ENCODE assay signal across 29 cellular contexts in genomic region chr9:18461496-18461895, GRCh38. TPM values are rescaled to one million over a fixed set of nuclear protein-coding genes. Genes with fewer than 3 reads are reported as not detected.
DNase-seq lines count a peak whose midpoint lies in the region; ATAC-seq, FAIRE-seq and TF ChIP-seq lines count a peak whose summit lies in the region.
"Had no signal": no experiment of that assay in that cellular context is flagged by ENCODE, and none has a peak within 500 bp of the region (broad histone marks: within the 10 kb centered on the region; RNA-seq: fewer than 3 reads in every experiment).

No MANE protein-coding gene starts in this region.

- H4K20me1 ChIP-seq in mammary epithelial cell (ENCODE audit: insufficient read depth, low read length), result no peaks in the 10 kb centered on the region
- H4K20me1 ChIP-seq: BLaER1 had no signal

- peaks cover 5% of the 10 kb centered on the region for H3K27me3 Mint-ChIP-seq in nephron progenitor cell (ENCODE audit: low read depth, poor library complexity)
- H3K27me3 Mint-ChIP-seq: CD4-positive, CD25-positive, alpha-beta regulatory T cell; CD8-positive, alpha-beta memory T cell had no signal

- no peaks in the 10 kb centered on the region for H3K9me3 Mint-ChIP-seq in nephron progenitor cell

- H3K4me3 Mint-ChIP-seq in nephron progenitor cell, result no peak overlapping the region
- H3K4me3 Mint-ChIP-seq: CD14-positive monocyte; CD4-positive, alpha-beta memory T cell; CD4-positive, CD25-positive, alpha-beta regulatory T cell; CD8-positive, alpha-beta memory T cell had no signal

- H3K79me2 ChIP-seq in mammary epithelial cell (ENCODE audit: insufficient read depth, low read length), result no peaks in the 10 kb centered on the region

- no TSS peak for BruUV-seq in mammary epithelial cell (replicated peaks; lab: Mats Ljungman, UMichigan)

- H3K4me3 ChIP-seq in mammary epithelial cell (replicated peaks in 1 of 3; ENCODE audit: insufficient read depth in 1 of 3, low read depth in 2 of 3, low read length in 3 of 3) (peak overlapping the region in 2 of 3 experiments; percentile 2 to 7), breast epithelium (no peak overlapping the region), bronchial epithelial cell (ENCODE audit: low read depth, low read length) (no peak overlapping the region)
- H3K4me3 ChIP-seq: A549, BLaER1, GM12878 had no signal

- H3K4me2 ChIP-seq in mammary epithelial cell (ENCODE audit: insufficient read depth, low read depth, low read length), result peak overlapping the region; percentile 77
- H3K4me2 ChIP-seq: A549, BLaER1 had no signal

- in situ Hi-C loops in mammary epithelial cell (cut with MboI; ENCODE audit: low sequenced_read_pairs in 2 of 2), result no loop called here

- peak overlapping the region; percentile 19 for H3K9ac ChIP-seq in mammary epithelial cell (ENCODE audit: insufficient read depth, low read length)
- H3K9ac ChIP-seq: BLaER1 had no signal

- CTCF ChIA-PET in mammary epithelial cell (lab: Charles Lee; ENCODE audit: low non-redundant PET), result no interaction called here

- H3K27me3 ChIP-seq in mammary epithelial cell (ENCODE audit: insufficient read depth, low read length), result no peaks in the 10 kb centered on the region
- H3K27me3 ChIP-seq in breast epithelium, result no peaks in the 10 kb centered on the region
- H3K27me3 ChIP-seq in bronchial epithelial cell (ENCODE audit: control insufficient read depth, insufficient read depth, low read length), result no peaks in the 10 kb centered on the region
- H3K27me3 ChIP-seq: BE2C, BLaER1 had no signal

- ATAC-seq in GM21576 (IDR thresholded peaks at IDR 0.05; ENCODE audit: unreplicated experiment), result no peak
- ATAC-seq: A549, GM12878 had no signal

- H3K36me3 Mint-ChIP-seq in nephron progenitor cell (ENCODE audit: low read depth), result no peaks in the 10 kb centered on the region
- H3K36me3 Mint-ChIP-seq: CD14-positive monocyte; CD4-positive, alpha-beta memory T cell; CD4-positive, CD25-positive, alpha-beta regulatory T cell; CD8-positive, alpha-beta memory T cell had no signal

- dilution Hi-C loops in mammary epithelial cell (cut with HindIII; ENCODE audit: low sequenced_read_pairs), result no loop called here

- TF ChIP-seq CTCF in mammary epithelial cell (conservative IDR thresholded peaks at IDR 0.05 in 1 of 2, IDR thresholded peaks at IDR 0.05 in 1 of 2; ENCODE audit: extremely low read depth in 1 of 2, insufficient read depth in 1 of 2, low read depth in 1 of 2, low read length in 2 of 2) (no peak), breast epithelium (IDR thresholded peaks at IDR 0.05) (no peak), bronchial epithelial cell (IDR thresholded peaks at IDR 0.05; ENCODE audit: insufficient read depth, low read length, severe bottlenecking) (no peak), nephron progenitor cell (IDR thresholded peaks at IDR 0.05) (no peak), GM20000 (IDR thresholded peaks at IDR 0.05; ENCODE audit: extremely low read depth, missing control alignments) (no peak)

- peak overlapping the region; percentile 89 for H2AFZ ChIP-seq in mammary epithelial cell (ENCODE audit: low read depth, low read length)

- WGBS in mammary epithelial cell (ENCODE audit: low coverage, missing lambda C conversion rate), result 12% methylated on average over 4 of the region's 4 CpGs

- TF ChIP-seq POLR2A in breast epithelium (IDR thresholded peaks at IDR 0.05), result no peak

- peak overlapping the region; percentile 74 for H3K27ac Mint-ChIP-seq in nephron progenitor cell
- H3K27ac Mint-ChIP-seq: CD14-positive monocyte; CD4-positive, alpha-beta memory T cell; CD4-positive, CD25-positive, alpha-beta regulatory T cell; CD8-positive, alpha-beta memory T cell had no signal

- FAIRE-seq in bronchial epithelial cell (lab: Jason Lieb, UNC), result no peak
- FAIRE-seq: A549, GM12878, GM12892, GM18507 had no signal

- no peaks in the 10 kb centered on the region for H3K36me3 ChIP-seq in mammary epithelial cell (ENCODE audit: insufficient read depth, low read length)
- no peaks in the 10 kb centered on the region for H3K36me3 ChIP-seq in breast epithelium
- H3K36me3 ChIP-seq in bronchial epithelial cell (ENCODE audit: control insufficient read depth, insufficient read depth, low read length), result no peaks in the 10 kb centered on the region
- H3K36me3 ChIP-seq: BE2C, BLaER1 had no signal

- H3K27ac ChIP-seq in mammary epithelial cell (ENCODE audit: insufficient read depth, low read depth, low read length) (peak overlapping the region; percentile 73), breast epithelium (no peak overlapping the region), epithelial cell of prostate (peak overlapping the region; percentile 45)
- H3K27ac ChIP-seq: 22Rv1, A549, BLaER1 had no signal

- H3K4me1 ChIP-seq in mammary epithelial cell (ENCODE audit: insufficient read depth, low read length) (peaks cover 54% of the 10 kb centered on the region), breast epithelium (no peaks in the 10 kb centered on the region)
- H3K4me1 ChIP-seq: BE2C, BLaER1 had no signal

- intact Hi-C loops in mammary epithelial cell (cut with micrococcal nuclease) (loop anchor here (5.0 kb wide), 1 partner anchor 81 kb away; no protein-coding TSS in a partner anchor), breast epithelium (cut with DNase I; ENCODE audit: low total_unique reads) (no loop called here)

- peaks cover 11% of the 10 kb centered on the region for H3K4me1 Mint-ChIP-seq in nephron progenitor cell
- H3K4me1 Mint-ChIP-seq: CD14-positive monocyte; CD4-positive, alpha-beta memory T cell; CD4-positive, CD25-positive, alpha-beta regulatory T cell; CD8-positive, alpha-beta memory T cell had no signal

- peak; percentile 59 for DNase-seq in mammary epithelial cell
- no peak for DNase-seq in breast epithelium (ENCODE audit: low spot score in 2 of 2)
- DNase-seq in bronchial epithelial cell (ENCODE audit: low read depth), result peak; percentile 56
- no peak for DNase-seq in epithelial cell of prostate (ENCODE audit: low read depth, low spot score)
- DNase-seq in nephron progenitor cell, result no peak
- DNase-seq in activated naive CD4-positive, alpha-beta T cell treated with anti-CD3 and anti-CD28 coated beads, Interleukin-2, amount 50 U/mL, for 16 hours, result no peak
- DNase-seq in GM20000 (ENCODE audit: low spot score), result no peak
- DNase-seq: BE2C; C1 segment of cervical spinal cord; CD4-positive, alpha-beta memory T cell; CD4-positive, CD25-positive, alpha-beta regulatory T cell; CD8-positive, alpha-beta memory T cell; COR-L47; DMS 273 treated with DMSO at 0.1 percent for 48 hours; DMS153; DMS53; DMS79; DND-41; EL; GDM1 had no signal

- no peaks in the 10 kb centered on the region for H3K9me3 ChIP-seq in mammary epithelial cell (replicated peaks; ENCODE audit: insufficient read depth, low read length)
- no peaks in the 10 kb centered on the region for H3K9me3 ChIP-seq in breast epithelium
- H3K9me3 ChIP-seq: A549, BE2C, BLaER1 had no signal

RNA-seq across cellular contexts. Expression of gene ADAMTSL1, which starts 12.5 kb away (rescaled TPM):
- under 1 TPM; 0.33 to 0.78 TPM for total RNA-seq in mammary epithelial cell
- polyA plus RNA-seq in mammary epithelial cell, result 2.1 TPM
- not detected for polyA minus RNA-seq in mammary epithelial cell
- 1 to 10 TPM; 3.6 to 7.5 (median 4.2) TPM for total RNA-seq in breast epithelium
- total RNA-seq in bronchial epithelial cell, result 0.13 and 1.6 TPM in 2 replicates
- total RNA-seq: CD4-positive, alpha-beta memory T cell; CD4-positive, CD25-positive, alpha-beta regulatory T cell; CD8-positive, alpha-beta memory T cell; G401 had no signal
- polyA plus RNA-seq: CD14-positive monocyte; CD4-positive, alpha-beta memory T cell; CD4-positive, CD25-positive, alpha-beta regulatory T cell; CD8-positive, alpha-beta memory T cell had no signal

Comparison
In these comparisons a context has a peak if more than half of its experiments do, and no peak if none do; other contexts are left out.
1. DNase-seq: peak in mammary epithelial cell (single experiment) and bronchial epithelial cell (single experiment); none in breast epithelium (0 of 2), epithelial cell of prostate (single experiment), nephron progenitor cell (single experiment), activated naive CD4-positive, alpha-beta T cell treated with anti-CD3 and anti-CD28 coated beads, Interleukin-2, amount 50 U/mL, for 16 hours (single experiment) and GM20000 (single experiment).
2. H3K27ac ChIP-seq: peak in mammary epithelial cell (single experiment) and epithelial cell of prostate (single experiment); none in breast epithelium (0 of 2).
3. H3K4me3 ChIP-seq: peak in mammary epithelial cell (2 of 3); none in breast epithelium (0 of 3) and bronchial epithelial cell (single experiment).